Comparison of ENCODE assay signal across 3 cellular contexts in genomic region chr4:28362169-28362568, GRCh38.
TF ChIP-seq lines count a peak whose summit lies in the region.

No MANE protein-coding gene starts in this region.

TF ChIP-seq in HepG2, 621 proteins besides CTCF, POLR2A, EP300 and RAD21:
- TF ChIP-seq MAFK (conservative IDR thresholded peaks at IDR 0.05 in 1 of 2, IDR thresholded peaks at IDR 0.05 in 1 of 2; ENCODE audit: low read length in 2 of 2) (peak; percentile 81 to 95), MAFF (IDR thresholded peaks at IDR 0.05; ENCODE audit: low read depth, low read length) (peak; percentile 93), ZNF333 (CRISPR knock-in tag; IDR thresholded peaks at IDR 0.05; ENCODE audit: borderline replicate concordance) (no peak)

TF ChIP-seq in IMR-90, 13 proteins besides CTCF, POLR2A, EP300 and RAD21:
- TF ChIP-seq MAFK (IDR thresholded peaks at IDR 0.05; ENCODE audit: low read depth, low read length) (peak; percentile 94), FOS (IDR thresholded peaks at IDR 0.05; ENCODE audit: low read depth, low read length) (no peak)

TF ChIP-seq in H1, 55 proteins besides CTCF, POLR2A, EP300 and RAD21:
- TF ChIP-seq NANOG (IDR thresholded peaks at IDR 0.05; ENCODE audit: insufficient read depth, low read depth, low read length, poor library complexity, severe bottlenecking) (no peak), MAFK (IDR thresholded peaks at IDR 0.05; ENCODE audit: low read depth, low read length) (peak; percentile 65), POLR2AphosphoS5 (IDR thresholded peaks at IDR 0.05; ENCODE audit: low read depth, low read length) (no peak), CREB1 (IDR thresholded peaks at IDR 0.05) (no peak), TAF1 (IDR thresholded peaks at IDR 0.05; ENCODE audit: low read depth, low read length) (no peak)
